In genomic region chr20:17657898-17658647, GRCh38 we compare ENCODE assay signal across 29 cellular contexts. TPM values are rescaled to one million over a fixed set of nuclear protein-coding genes. Genes with fewer than 3 reads are reported as not detected.
DNase-seq lines count a peak whose midpoint lies in the region; ATAC-seq, FAIRE-seq and TF ChIP-seq lines count a peak whose summit lies in the region.
"Had no signal": no experiment of that assay in that cellular context is flagged by ENCODE, and none has a peak within 500 bp of the region (broad histone marks: within the 10 kb centered on the region; RNA-seq: fewer than 3 reads in every experiment).

No MANE protein-coding gene starts in this region.

- CTCF ChIA-PET in Caco-2 (lab: Charles Lee) (no interaction called here), IMR-90 (lab: Yijun Ruan, JAX) (no interaction called here)

- 91% methylated on average over 4 of the region's 9 CpGs; no CpG with 5 or more reads in 1 of the 2 experiments for WGBS in IMR-90 (ENCODE audit: extremely low coverage in 2 of 2, insufficient read length in 1 of 2), 2 experiments
- WGBS in trophoblast cell (ENCODE audit: extremely low coverage, insufficient coverage, insufficient read length), result no CpG with 5 or more reads among the region's 9 CpGs

- intact Hi-C loops in Caco-2 (cut with micrococcal nuclease; ENCODE audit: unreplicated experiment), result no loop called here
- intact Hi-C loops in IMR-90 (cut with micrococcal nuclease), result no loop called here

- no peak overlapping the region for H4K12ac ChIP-seq in trophoblast cell (ENCODE audit: low read depth, low read length)

- no peak overlapping the region for H3K18ac ChIP-seq in IMR-90 (ENCODE audit: low read depth, low read length)
- no peak overlapping the region for H3K18ac ChIP-seq in trophoblast cell (ENCODE audit: low read length)

- no peak overlapping the region for H4K5ac ChIP-seq in IMR-90 (ENCODE audit: low read depth, low read length)

- no peak for TF ChIP-seq CTCF in Caco-2 (IDR thresholded peaks at IDR 0.05; ENCODE audit: insufficient read depth in 1 of 2, low read depth in 1 of 2, low read length in 1 of 2, severe bottlenecking in 1 of 2, unreplicated experiment in 1 of 2)
- no peak for TF ChIP-seq CTCF in IMR-90 (conservative IDR thresholded peaks at IDR 0.05; ENCODE audit: low read depth, low read length)
- TF ChIP-seq CTCF in fibroblast of lung (conservative IDR thresholded peaks at IDR 0.05 in 1 of 2, IDR thresholded peaks at IDR 0.05 in 1 of 2; ENCODE audit: low read depth in 1 of 2, low read length in 2 of 2), result no peak

- no peak overlapping the region for H2BK5ac ChIP-seq in IMR-90 (ENCODE audit: low read depth, low read length, poor library complexity, severe bottlenecking)
- H2BK5ac ChIP-seq in trophoblast cell (ENCODE audit: low read depth, low read length, poor library complexity), result no peak overlapping the region

- no peak for FAIRE-seq in GM12892 (lab: Jason Lieb, UNC)
- FAIRE-seq: astrocyte had no signal

- peaks cover 22 to 88% of the 10 kb centered on the region in 2 experiments for H3K79me1 ChIP-seq in IMR-90 (ENCODE audit: low read depth in 1 of 2, low read length in 2 of 2)
- H3K79me1 ChIP-seq in trophoblast cell (ENCODE audit: low read length), result no peaks in the 10 kb centered on the region

- no peak overlapping the region for H3K27ac ChIP-seq in IMR-90 (ENCODE audit: insufficient read depth, low read length)
- H3K27ac ChIP-seq in fibroblast of lung (ENCODE audit: insufficient read depth, low read length), result peak overlapping the region; percentile 9
- no peak overlapping the region for H3K27ac ChIP-seq in trophoblast cell (ENCODE audit: low read depth, low read length)
- H3K27ac ChIP-seq: PC-9, upper lobe of right lung had no signal

- no peak overlapping the region for H3K4me3 Mint-ChIP-seq in Caco-2 (ENCODE audit: unreplicated experiment)
- H3K4me3 Mint-ChIP-seq: activated CD4-positive, alpha-beta memory T cell treated with anti-CD3 and anti-CD28 coated beads, Interleukin-2, amount 10 ng/mL, durations not matched to agents 7 days and 5 days; CD4-positive, CD25-positive, alpha-beta regulatory T cell had no signal

- H2BK120ac ChIP-seq in IMR-90 (ENCODE audit: low read depth, low read length) (no peak overlapping the region), trophoblast cell (ENCODE audit: insufficient read depth, low read length, poor library complexity) (no peak overlapping the region)

- POLR2A ChIA-PET in Caco-2 (lab: Charles Lee), result no interaction called here
- POLR2A ChIA-PET in IMR-90 (lab: Charles Lee; ENCODE audit: unreplicated experiment), result no interaction called here

- no peak for TF ChIP-seq RAD21 in IMR-90 (IDR thresholded peaks at IDR 0.05; ENCODE audit: low read length)

- no peak overlapping the region for H3K14ac ChIP-seq in IMR-90 (replicated peaks; ENCODE audit: low read depth, low read length)
- no peak overlapping the region for H3K14ac ChIP-seq in trophoblast cell (ENCODE audit: low read length)

- H3K27me3 ChIP-seq in Caco-2 (replicated peaks; ENCODE audit: control insufficient read depth, insufficient read depth, low read length), result no peaks in the 10 kb centered on the region
- no peaks in the 10 kb centered on the region for H3K27me3 ChIP-seq in IMR-90 (ENCODE audit: control insufficient read depth, insufficient read depth, low read length)
- H3K27me3 ChIP-seq in fibroblast of lung (ENCODE audit: control insufficient read depth, insufficient read depth, low read length), result no peaks in the 10 kb centered on the region
- no peaks in the 10 kb centered on the region for H3K27me3 ChIP-seq in trophoblast cell (ENCODE audit: insufficient read depth, low read length)
- H3K27me3 ChIP-seq: dorsolateral prefrontal cortex, upper lobe of right lung had no signal

- H4K8ac ChIP-seq in IMR-90 (ENCODE audit: low read depth in 2 of 2, low read length in 2 of 2) (no peak overlapping the region), trophoblast cell (ENCODE audit: low read depth, low read length) (no peak overlapping the region)

- H3K36me3 ChIP-seq in Caco-2 (ENCODE audit: control insufficient read depth, insufficient read depth, low read length), result peaks cover 26% of the 10 kb centered on the region
- peaks cover 50% of the 10 kb centered on the region for H3K36me3 ChIP-seq in IMR-90 (ENCODE audit: control insufficient read depth, insufficient read depth, low read length)
- H3K36me3 ChIP-seq in fibroblast of lung (ENCODE audit: control insufficient read depth, insufficient read depth, low read length), result peaks cover 23% of the 10 kb centered on the region
- H3K36me3 ChIP-seq in trophoblast cell (ENCODE audit: control insufficient read depth in 1 of 2, insufficient read depth in 2 of 2, low read length in 2 of 2), result peaks cover 48 to 56% of the 10 kb centered on the region in 2 experiments

- H2AK5ac ChIP-seq in IMR-90 (ENCODE audit: low read depth, low read length), result no peak overlapping the region
- no peak overlapping the region for H2AK5ac ChIP-seq in trophoblast cell (ENCODE audit: low read length)

- TF ChIP-seq POLR2A in IMR-90 (IDR thresholded peaks at IDR 0.05; ENCODE audit: low read depth, low read length) (no peak), GM12892 (IDR thresholded peaks at IDR 0.05; ENCODE audit: low read depth, low read length) (no peak)

- H3K9me3 ChIP-seq in Caco-2 (no peaks in the 10 kb centered on the region), IMR-90 (ENCODE audit: control insufficient read depth, insufficient read depth, low read length) (peaks cover 7% of the 10 kb centered on the region; the same call in 1 of the 2 replicates), fibroblast of lung (ENCODE audit: control insufficient read depth, insufficient read depth, low read depth, low read length) (no peaks in the 10 kb centered on the region), trophoblast cell (ENCODE audit: insufficient read depth, low read depth, low read length) (no peaks in the 10 kb centered on the region)
- H3K9me3 ChIP-seq: upper lobe of right lung had no signal

- H2BK20ac ChIP-seq in IMR-90 (ENCODE audit: low read depth, low read length), result no peak overlapping the region

- H3K4me1 Mint-ChIP-seq in Caco-2 (ENCODE audit: low read depth, unreplicated experiment), result peaks cover 47% of the 10 kb centered on the region

- H4K91ac ChIP-seq in IMR-90 (ENCODE audit: insufficient read depth, low read depth, low read length), result no peak overlapping the region
- no peak overlapping the region for H4K91ac ChIP-seq in trophoblast cell (ENCODE audit: low read depth, low read length)

- ATAC-seq in IMR-90 (ENCODE audit: low read depth) (no peak), HG02884 (IDR thresholded peaks at IDR 0.05; ENCODE audit: unreplicated experiment) (no peak), HG03175 (IDR thresholded peaks at IDR 0.05; ENCODE audit: unreplicated experiment) (no peak)
- ATAC-seq: left lobe of liver, upper lobe of right lung had no signal

- peaks cover 29% of the 10 kb centered on the region for H3K9me1 ChIP-seq in IMR-90 (ENCODE audit: insufficient read depth, low read length)

- H3K4ac ChIP-seq in IMR-90 (ENCODE audit: low read depth, low read length) (no peak overlapping the region), trophoblast cell (ENCODE audit: low read depth, low read length) (no peak overlapping the region)

- in situ Hi-C loops in IMR-90 (cut with MboI; ENCODE audit: low sequenced_read_pairs), result no loop called here

- BruUV-seq in Caco-2 (replicated peaks; lab: Mats Ljungman, UMichigan) (no TSS peak), IMR-90 (replicated peaks; lab: Mats Ljungman, UMichigan) (no TSS peak)

- H3K4me3 ChIP-seq in Caco-2 (ENCODE audit: low read depth, low read length) (no peak overlapping the region), IMR-90 (ENCODE audit: insufficient read depth, low read depth, low read length) (no peak overlapping the region), fibroblast of lung (replicated peaks in 1 of 4; ENCODE audit: control extremely low read depth in 1 of 4, insufficient read depth in 1 of 4, low read depth in 3 of 4, low read length in 4 of 4) (no peak overlapping the region), trophoblast cell (ENCODE audit: low read depth, low read length) (peak overlapping the region; percentile 19)
- H3K4me3 ChIP-seq: dorsolateral prefrontal cortex, PC-9, skin epidermis, upper lobe of right lung had no signal

- H2AK9ac ChIP-seq in IMR-90 (replicated peaks; ENCODE audit: low read depth, low read length, poor library complexity), result no peak overlapping the region

- H3K79me2 ChIP-seq in fibroblast of lung (ENCODE audit: control insufficient read depth, insufficient read depth, low read length) (peaks cover 84% of the 10 kb centered on the region), trophoblast cell (ENCODE audit: control insufficient read depth, insufficient read depth, low read length, poor library complexity) (no peaks in the 10 kb centered on the region)

- no peaks in the 10 kb centered on the region for H3K27me3 Mint-ChIP-seq in Caco-2 (ENCODE audit: insufficient read depth, unreplicated experiment)
- H3K27me3 Mint-ChIP-seq: activated CD4-positive, alpha-beta memory T cell treated with anti-CD3 and anti-CD28 coated beads, Interleukin-2, amount 10 ng/mL, durations not matched to agents 7 days and 5 days; CD4-positive, CD25-positive, alpha-beta regulatory T cell; naive B cell had no signal

- H2BK15ac ChIP-seq in IMR-90 (ENCODE audit: low read depth, low read length), result no peak overlapping the region

- peak overlapping the region; percentile 63 for H3K27ac Mint-ChIP-seq in Caco-2 (ENCODE audit: unreplicated experiment)
- H3K27ac Mint-ChIP-seq: activated CD4-positive, alpha-beta memory T cell treated with anti-CD3 and anti-CD28 coated beads, Interleukin-2, amount 10 ng/mL, durations not matched to agents 7 days and 5 days; CD4-positive, CD25-positive, alpha-beta regulatory T cell had no signal

- dilution Hi-C loops in IMR-90 (cut with HindIII; ENCODE audit: low sequenced_read_pairs, unreplicated experiment), result no loop called here

- H3K36me3 Mint-ChIP-seq in Caco-2 (ENCODE audit: insufficient read depth, unreplicated experiment), result peaks cover 100% of the 10 kb centered on the region

- H3K56ac ChIP-seq in IMR-90 (ENCODE audit: extremely low read depth, insufficient read depth, low read length), result no peak overlapping the region

- no peak overlapping the region for H2BK12ac ChIP-seq in trophoblast cell (ENCODE audit: low read length)

- H3K4me1 ChIP-seq in Caco-2 (peaks cover 12% of the 10 kb centered on the region; the same call in 1 of the 2 replicates), IMR-90 (ENCODE audit: control insufficient read depth, insufficient read depth, low read length) (peaks cover 29% of the 10 kb centered on the region), fibroblast of lung (ENCODE audit: control insufficient read depth, extremely low read depth, insufficient read depth, low read length) (peaks cover 16% of the 10 kb centered on the region), trophoblast cell (ENCODE audit: control insufficient read depth in 1 of 2, insufficient read depth in 2 of 2, low read length in 2 of 2) (peaks cover 0 to 4% of the 10 kb centered on the region in 2 experiments)

- H3K9ac ChIP-seq in IMR-90 (ENCODE audit: low read depth, low read length), result no peak overlapping the region
- no peak overlapping the region for H3K9ac ChIP-seq in fibroblast of lung (ENCODE audit: insufficient read depth, low read length)
- H3K9ac ChIP-seq in trophoblast cell (ENCODE audit: low read length), result no peak overlapping the region

- H4K20me1 ChIP-seq in IMR-90 (ENCODE audit: insufficient read depth, low read length), result peaks cover 93% of the 10 kb centered on the region
- H4K20me1 ChIP-seq in fibroblast of lung (ENCODE audit: control insufficient read depth, extremely low read depth, insufficient read depth, low read length), result peaks cover 8% of the 10 kb centered on the region

- DNase-seq in Caco-2 (no peak), IMR-90 (no peak), fibroblast of lung (ENCODE audit: low read depth in 2 of 2) (no peak), trophoblast cell (no peak), GM12892 (ENCODE audit: insufficient read length) (no peak)
- no peak for DNase-seq in stimulated activated CD4-positive, alpha-beta T cell treated with anti-CD3 and anti-CD28 coated beads, Interleukin-2, amount 100 ng/mL, for 24 hours
- DNase-seq: activated CD4-positive, alpha-beta memory T cell treated with anti-CD3 and anti-CD28 coated beads, Interleukin-2, amount 10 ng/mL, durations not matched to agents 7 days and 5 days; activated CD4-positive, CD25-positive, alpha-beta regulatory T cell treated with anti-CD3 and anti-CD28 coated beads, Interleukin-2, amount 50 U/mL, for 72 hours; activated CD8-positive, alpha-beta memory T cell treated with anti-CD3 and anti-CD28 coated beads, Interleukin-2, amount 50 U/mL, for 48 hours; CD4-positive, CD25-positive, alpha-beta regulatory T cell; hypothalamus; naive B cell; NCI-H1105; NCI-H1930; NCI-H526; NK-92 treated with Interleukin-12 subunit alpha and Interleukin-12 subunit beta, amount 100 ng/mL, for 24 hours; PC-9; SHP77; upper lobe of right lung had no signal

- H3K23ac ChIP-seq in IMR-90 (ENCODE audit: low read depth, low read length) (no peak overlapping the region), trophoblast cell (ENCODE audit: low read length) (no peak overlapping the region)

- H2AFZ ChIP-seq in IMR-90 (replicated peaks; ENCODE audit: low read length, poor library complexity) (peak overlapping the region; percentile 12), fibroblast of lung (ENCODE audit: low read length) (no peak overlapping the region), trophoblast cell (ENCODE audit: insufficient read depth, low read length, poor library complexity) (no peak overlapping the region)
- H2AFZ ChIP-seq: PC-9 had no signal

- H3K4me2 ChIP-seq in IMR-90 (ENCODE audit: low read depth, low read length) (no peak overlapping the region), fibroblast of lung (ENCODE audit: extremely low read depth, insufficient read depth, low read length) (no peak overlapping the region), trophoblast cell (ENCODE audit: low read length) (no peak overlapping the region)
- H3K4me2 ChIP-seq: PC-9 had no signal

- H3K9me3 Mint-ChIP-seq in Caco-2 (ENCODE audit: unreplicated experiment), result peaks cover 12% of the 10 kb centered on the region

RNA-seq across cellular contexts. Expression of gene RRBP1, which starts 24.0 kb away (rescaled TPM):
- total RNA-seq in Caco-2 (2022) (665 and 758 TPM in 2 replicates), IMR-90 (2012; rRNA removed) (90.2 and 99.7 TPM in 2 replicates), fibroblast of lung (143 and 233 TPM in 2 replicates)
- polyA plus RNA-seq in IMR-90 (2012; rRNA removed) (135 and 136 TPM in 2 replicates), fibroblast of lung (169 and 191 TPM in 2 replicates)
- 134 and 143 TPM in 2 replicates for polyA plus RNA-seq in IMR-90 (2012; cell fraction: cytosol; rRNA removed)
- polyA plus RNA-seq in IMR-90 (2012; cell fraction: nucleus; rRNA removed; ENCODE audit: low replicate concordance), result 216 and 234 TPM in 2 replicates
- polyA plus RNA-seq in fibroblast of lung (2012), result 307 and 325 TPM in 2 replicates
- 161 and 174 TPM in 2 replicates for polyA minus RNA-seq in fibroblast of lung (ENCODE audit: low replicate concordance)
- polyA plus RNA-seq in trophoblast cell (2013), result 231 and 244 TPM in 2 replicates
- 22.3 TPM for polyA plus RNA-seq in GM12892 (2012; ENCODE audit: missing spikeins)

RNA-seq across cellular contexts. Expression of gene BANF2, which starts 41.7 kb away (rescaled TPM):
- total RNA-seq in Caco-2 (2022) (2.1 and 3.0 TPM in 2 replicates), IMR-90 (2012; rRNA removed) (not detected in 2 replicates), fibroblast of lung (not detected in 2 replicates)
- polyA plus RNA-seq in IMR-90 (2012; rRNA removed) (not detected in 2 replicates), fibroblast of lung (not detected in 2 replicates)
- polyA plus RNA-seq in IMR-90 (2012; cell fraction: cytosol; rRNA removed), result not detected in 2 replicates
- not detected in 2 replicates for polyA plus RNA-seq in IMR-90 (2012; cell fraction: nucleus; rRNA removed; ENCODE audit: low replicate concordance)
- polyA plus RNA-seq in fibroblast of lung (2012), result not detected in 2 replicates
- polyA minus RNA-seq in fibroblast of lung (ENCODE audit: low replicate concordance), result not detected in 2 replicates
- polyA plus RNA-seq in trophoblast cell (2013), result not detected in 2 replicates
- polyA plus RNA-seq in GM12892 (2012; ENCODE audit: missing spikeins), result not detected
- total RNA-seq: activated CD4-positive, alpha-beta memory T cell treated with anti-CD3 and anti-CD28 coated beads, Interleukin-2, amount 10 ng/mL, durations not matched to agents 7 days and 5 days; astrocyte; CD4-positive, CD25-positive, alpha-beta regulatory T cell; Daoy; dorsolateral prefrontal cortex; left lobe of liver; mesenteric fat pad; omental fat pad; PC-9; renal cortical epithelial cell; upper lobe of right lung had no signal
- polyA plus RNA-seq: CD4-positive, CD25-positive, alpha-beta regulatory T cell had no signal
